Comparison of ENCODE assay signal across 26 cellular contexts in genomic region chr5:125357660-125358059, GRCh38.
DNase-seq lines count a peak whose midpoint lies in the region; ATAC-seq and TF ChIP-seq lines count a peak whose summit lies in the region.
"Had no signal": no experiment of that assay in that cellular context is flagged by ENCODE, and none has a peak within 500 bp of the region (broad histone marks: within the 10 kb centered on the region; RNA-seq: fewer than 3 reads in every experiment).

No MANE protein-coding gene starts in this region.

- H3K9me3 ChIP-seq in breast epithelium, result peaks cover 14 to 17% of the 10 kb centered on the region in 2 donors
- H3K9me3 ChIP-seq in PC-9 (ENCODE audit: insufficient read depth, low read depth), result peaks cover 15% of the 10 kb centered on the region
- H3K9me3 ChIP-seq in psoas muscle, result no peaks in the 10 kb centered on the region
- no peaks in the 10 kb centered on the region for H3K9me3 ChIP-seq in Karpas-422 (ENCODE audit: low read length)
- H3K9me3 ChIP-seq: pancreas, right lobe of liver had no signal

- H3K79me2 ChIP-seq in PC-9 (ENCODE audit: low read depth) (no peaks in the 10 kb centered on the region), Karpas-422 (ENCODE audit: low read length) (no peaks in the 10 kb centered on the region)

- no peak overlapping the region for H2AFZ ChIP-seq in PC-9
- H2AFZ ChIP-seq in Karpas-422 (ENCODE audit: low read length), result no peak overlapping the region

- no peaks in the 10 kb centered on the region for H3K9me2 ChIP-seq in PC-9 (ENCODE audit: insufficient read depth)
- H3K9me2 ChIP-seq in Karpas-422 (replicated peaks; ENCODE audit: insufficient read depth, low read length), result no peaks in the 10 kb centered on the region

- BruUV-seq in MCF 10A (replicated peaks; lab: Mats Ljungman, UMichigan), result no TSS peak
- no TSS peak for BruUV-seq in PC-9 (replicated peaks; lab: Mats Ljungman, UMichigan)

- H3K9ac ChIP-seq in Karpas-422 (ENCODE audit: low read length), result no peak overlapping the region

- POLR2A ChIA-PET in MCF 10A (lab: Yijun Ruan, JAX) (no interaction called here), PC-9 (lab: Charles Lee; ENCODE audit: unreplicated experiment) (no interaction called here)

- peaks cover 7% of the 10 kb centered on the region for H3K4me1 Mint-ChIP-seq in MCF 10A (ENCODE audit: insufficient read depth, unreplicated experiment)
- H3K4me1 Mint-ChIP-seq: B cell; brain; memory B cell; naive B cell; stimulated activated naive CD8-positive, alpha-beta T cell treated with anti-CD3 and anti-CD28 coated beads, Interleukin-15, amount 100 ng/mL, for 72 hours had no signal

- CTCF ChIA-PET in MCF 10A (lab: Yijun Ruan, JAX), result interaction anchor here (0.6 kb wide), 1 partner anchor 69 kb away, joined by 3 read pairs; no protein-coding TSS in a partner anchor
- CTCF ChIA-PET in PC-9 (lab: Charles Lee), result no interaction called here

- no peak overlapping the region for H3K4me2 ChIP-seq in PC-9
- H3K4me2 ChIP-seq in Karpas-422 (ENCODE audit: low read depth, low read length, poor library complexity, severe bottlenecking), result no peak overlapping the region
- H3K4me2 ChIP-seq: A549 had no signal

- DNase-seq in MCF 10A (ENCODE audit: unreplicated experiment) (peak; percentile 34), breast epithelium (ENCODE audit: low spot score in 2 of 2) (no peak), PC-9 (peak; percentile 1 to 77), foreskin keratinocyte (peak; percentile 16 to 52), GM13977 (ENCODE audit: low spot score) (no peak), psoas muscle (no peak), Karpas-422 (no peak), NCI-H526 treated with DMSO at 0.1 percent for 48 hours (lab: John Stamatoyannopoulos, UW) (no peak)
- DNase-seq: activated CD4-positive, CD25-positive, alpha-beta regulatory T cell; activated CD8-positive, alpha-beta T cell treated with anti-CD3 and anti-CD28 coated beads, Interleukin-2, amount 10 ng/mL, durations not matched to agents 7 days and 5 days; COR-L47; left cardiac atrium; MG63; naive B cell; NCI-H187; pancreas; right lobe of liver; stimulated activated naive CD8-positive, alpha-beta T cell treated with anti-CD3 and anti-CD28 coated beads, Interleukin-15, amount 100 ng/mL, for 72 hours; tibial artery had no signal

- peaks cover 6% of the 10 kb centered on the region for H3F3A ChIP-seq in PC-9 (ENCODE audit: insufficient read depth, low read depth)

- H3K27ac ChIP-seq in breast epithelium (no peak overlapping the region), PC-9 (peak overlapping the region; percentile 52), foreskin keratinocyte (no peak overlapping the region), psoas muscle (no peak overlapping the region), Karpas-422 (ENCODE audit: low read length) (no peak overlapping the region)
- H3K27ac ChIP-seq: A549, HL-60, pancreas, right lobe of liver, RWPE1, tibial artery had no signal

- H4K20me1 ChIP-seq in PC-9 (ENCODE audit: insufficient read depth) (no peaks in the 10 kb centered on the region), Karpas-422 (ENCODE audit: insufficient read depth, low read depth, low read length) (no peaks in the 10 kb centered on the region)

- H3K27me3 ChIP-seq in breast epithelium (no peaks in the 10 kb centered on the region), PC-9 (ENCODE audit: insufficient read depth, low read depth) (no peaks in the 10 kb centered on the region), foreskin keratinocyte (no peaks in the 10 kb centered on the region), psoas muscle (ENCODE audit: insufficient read depth in 3 of 3, low read length in 2 of 3) (no peaks in the 10 kb centered on the region), Karpas-422 (ENCODE audit: low read length) (no peaks in the 10 kb centered on the region)
- H3K27me3 ChIP-seq: MG63, pancreas, right lobe of liver, tibial artery had no signal

- no peak overlapping the region for H3K4me3 Mint-ChIP-seq in MCF 10A (ENCODE audit: unreplicated experiment)
- H3K4me3 Mint-ChIP-seq: activated CD8-positive, alpha-beta T cell treated with anti-CD3 and anti-CD28 coated beads, Interleukin-2, amount 10 ng/mL, durations not matched to agents 7 days and 5 days; B cell; brain; memory B cell; naive B cell; stimulated activated naive CD8-positive, alpha-beta T cell treated with anti-CD3 and anti-CD28 coated beads, Interleukin-15, amount 100 ng/mL, for 72 hours had no signal

- in situ Hi-C loops in GM13977 (cut with MboI; ENCODE audit: low pct_unique_long_range_greater_than_20kb, low sequenced_read_pairs, unreplicated experiment), result no loop called here

- TF ChIP-seq POLR2A in breast epithelium (IDR thresholded peaks at IDR 0.05), result no peak

- intact Hi-C loops in MCF 10A (cut with micrococcal nuclease) (no loop called here), breast epithelium (cut with DNase I; ENCODE audit: low total_unique reads) (no loop called here), PC-9 (cut with micrococcal nuclease; ENCODE audit: unreplicated experiment) (no loop called here), psoas muscle (cut with DNase I) (no loop called here)

- H3K36me3 ChIP-seq in breast epithelium (no peaks in the 10 kb centered on the region), PC-9 (ENCODE audit: low read depth) (no peaks in the 10 kb centered on the region), psoas muscle (ENCODE audit: insufficient read depth in 1 of 2, low read depth in 1 of 2) (no peaks in the 10 kb centered on the region), Karpas-422 (ENCODE audit: insufficient read depth, low read length) (no peaks in the 10 kb centered on the region)
- H3K36me3 ChIP-seq: MG63, pancreas, right lobe of liver, tibial artery had no signal

- peaks cover 10% of the 10 kb centered on the region for H3K9me3 Mint-ChIP-seq in MCF 10A (ENCODE audit: unreplicated experiment)

- no peaks in the 10 kb centered on the region for H3K4me1 ChIP-seq in breast epithelium
- H3K4me1 ChIP-seq in PC-9 (replicated peaks; ENCODE audit: insufficient read depth), result no peaks in the 10 kb centered on the region; the same call in 1 of the 2 replicates
- H3K4me1 ChIP-seq in foreskin keratinocyte, result peaks cover 9% of the 10 kb centered on the region
- H3K4me1 ChIP-seq in psoas muscle, result no peaks in the 10 kb centered on the region
- H3K4me1 ChIP-seq in Karpas-422 (ENCODE audit: low read length), result no peaks in the 10 kb centered on the region
- H3K4me1 ChIP-seq: A549, pancreas, right lobe of liver, tibial artery had no signal

- TF ChIP-seq CTCF in MCF 10A (IDR thresholded peaks at IDR 0.05; ENCODE audit: unreplicated experiment) (no peak), breast epithelium (IDR thresholded peaks at IDR 0.05) (no peak), PC-9 (conservative IDR thresholded peaks at IDR 0.05) (no peak), foreskin keratinocyte (conservative IDR thresholded peaks at IDR 0.05) (no peak), GM13977 (IDR thresholded peaks at IDR 0.05; ENCODE audit: extremely low read depth, insufficient read depth, missing control alignments) (no peak), psoas muscle (IDR thresholded peaks at IDR 0.05) (no peak)

- H3K27ac Mint-ChIP-seq in MCF 10A (ENCODE audit: low read depth, unreplicated experiment), result no peak overlapping the region
- H3K27ac Mint-ChIP-seq: activated CD8-positive, alpha-beta T cell treated with anti-CD3 and anti-CD28 coated beads, Interleukin-2, amount 10 ng/mL, durations not matched to agents 7 days and 5 days; B cell; memory B cell; naive B cell; stimulated activated naive CD8-positive, alpha-beta T cell treated with anti-CD3 and anti-CD28 coated beads, Interleukin-15, amount 100 ng/mL, for 72 hours had no signal

- no peaks in the 10 kb centered on the region for H3K36me3 Mint-ChIP-seq in MCF 10A (ENCODE audit: insufficient read depth, unreplicated experiment)

- no peak overlapping the region for H3K4me3 ChIP-seq in breast epithelium
- H3K4me3 ChIP-seq in PC-9, result no peak overlapping the region
- no peak overlapping the region for H3K4me3 ChIP-seq in psoas muscle
- H3K4me3 ChIP-seq in Karpas-422 (ENCODE audit: low read length), result no peak overlapping the region
- H3K4me3 ChIP-seq: A549, MG63, pancreas, right lobe of liver, tibial artery had no signal

- H3K27me3 Mint-ChIP-seq in MCF 10A (ENCODE audit: insufficient read depth, unreplicated experiment), result no peaks in the 10 kb centered on the region
- H3K27me3 Mint-ChIP-seq: B cell; brain; naive B cell; stimulated activated naive CD8-positive, alpha-beta T cell treated with anti-CD3 and anti-CD28 coated beads, Interleukin-15, amount 100 ng/mL, for 72 hours had no signal

- ATAC-seq in foreskin keratinocyte, result peak; percentile 48
- no peak for ATAC-seq in psoas muscle
- ATAC-seq: A549; activated CD8-positive, alpha-beta T cell treated with anti-CD3 and anti-CD28 coated beads, Interleukin-2, amount 10 ng/mL, durations not matched to agents 7 days and 5 days; left cardiac atrium; pancreas; right lobe of liver; SK-N-SH treated with all-trans-retinoic acid at 6 μM for 48 hours; stimulated activated naive CD8-positive, alpha-beta T cell treated with anti-CD3 and anti-CD28 coated beads, Interleukin-15, amount 100 ng/mL, for 72 hours had no signal

Comparison
In these comparisons a context has a peak if more than half of its experiments do, and no peak if none do; other contexts are left out.
1. DNase-seq: peak in MCF 10A (single experiment), PC-9 (2 of 2) and foreskin keratinocyte (2 of 2); none in breast epithelium (0 of 2), GM13977 (single experiment), psoas muscle (0 of 2), Karpas-422 (single experiment) and NCI-H526 treated with DMSO at 0.1 percent for 48 hours (single experiment).